12 cellular contexts compared by ENCODE assay signal in the genomic region with DNA sequence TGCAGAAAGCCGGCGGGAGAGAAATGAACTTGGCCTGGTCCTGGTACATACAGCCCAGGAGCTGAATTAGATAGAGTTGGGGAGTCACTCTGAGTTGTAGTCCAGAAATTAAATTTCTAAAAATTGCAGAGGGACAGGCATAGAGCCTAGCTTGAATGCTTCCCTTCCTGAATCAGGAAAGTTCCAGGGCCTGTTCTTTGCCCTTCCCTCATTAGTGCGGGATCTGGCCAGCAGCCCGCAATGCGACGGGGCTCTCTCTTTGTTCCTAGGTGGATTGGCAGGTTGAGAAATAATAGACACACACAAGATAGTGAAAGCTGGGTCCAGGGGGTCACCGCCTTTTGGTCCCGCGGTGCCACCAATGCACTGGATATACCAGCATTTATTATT. TPM values are rescaled to one million over a fixed set of nuclear protein-coding genes. Genes with fewer than 3 reads are reported as not detected.
DNase-seq lines count a peak whose midpoint lies in the region; ATAC-seq and TF ChIP-seq lines count a peak whose summit lies in the region.
"Had no signal": no experiment of that assay in that cellular context is flagged by ENCODE, and none has a peak within 500 bp of the region (broad histone marks: within the 10 kb centered on the region; RNA-seq: fewer than 3 reads in every experiment).

No MANE protein-coding gene starts in this region.

- no peak for TF ChIP-seq CTCF in DND-41 (IDR thresholded peaks at IDR 0.05; ENCODE audit: borderline replicate concordance, extremely low read depth, low read length, poor library complexity, severe bottlenecking)

- H4K20me1 ChIP-seq in DND-41 (ENCODE audit: insufficient read depth, low read length) = no peaks in the 10 kb centered on the region

- peak overlapping the region; percentile 34; the same call in 1 of the 2 replicates for H3K9ac ChIP-seq in DND-41 (ENCODE audit: low read depth, low read length)

- no peaks in the 10 kb centered on the region for H3K36me3 Mint-ChIP-seq in activated CD4-positive, alpha-beta T cell treated with anti-CD3 and anti-CD28 coated beads, Interleukin-2, amount 10 ng/mL, durations not matched to agents 24 days and 14 days (ENCODE audit: low read depth)
- no peaks in the 10 kb centered on the region for H3K36me3 Mint-ChIP-seq in activated T-helper 17 cell treated with anti-CD3 and anti-CD28 coated beads, Interleukin-2, amount 50 U/mL, for 72 hours (ENCODE audit: low read depth)

- H3K4me1 Mint-ChIP-seq in activated CD4-positive, alpha-beta T cell treated with anti-CD3 and anti-CD28 coated beads, Interleukin-2, amount 10 ng/mL, durations not matched to agents 24 days and 14 days = peaks cover 44% of the 10 kb centered on the region
- H3K4me1 Mint-ChIP-seq in activated T-helper 17 cell treated with anti-CD3 and anti-CD28 coated beads, Interleukin-2, amount 50 U/mL, for 72 hours = peaks cover 13% of the 10 kb centered on the region

- peaks cover 4% of the 10 kb centered on the region for H3K27me3 Mint-ChIP-seq in activated CD4-positive, alpha-beta T cell treated with anti-CD3 and anti-CD28 coated beads, Interleukin-2, amount 10 ng/mL, durations not matched to agents 24 days and 14 days
- no peaks in the 10 kb centered on the region for H3K27me3 Mint-ChIP-seq in activated T-helper 17 cell treated with anti-CD3 and anti-CD28 coated beads, Interleukin-2, amount 50 U/mL, for 72 hours

- H3K27me3 ChIP-seq in DND-41 (ENCODE audit: insufficient read depth, low read length, poor library complexity) (no peaks in the 10 kb centered on the region), neuron (ENCODE audit: insufficient read depth, low read length) (no peaks in the 10 kb centered on the region)
- H3K27me3 ChIP-seq: neutrophil, SJSA1, vagina had no signal

- H2AFZ ChIP-seq in DND-41 (ENCODE audit: low read depth, low read length) (peak overlapping the region; percentile 64), neuron (ENCODE audit: low read depth, low read length) (peak overlapping the region; percentile 42)

- no peak for DNase-seq in activated CD4-positive, alpha-beta T cell treated with anti-CD3 and anti-CD28 coated beads, Interleukin-2, amount 10 ng/mL, durations not matched to agents 24 days and 14 days
- DNase-seq in activated CD4-positive, alpha-beta T cell treated with anti-CD3 and anti-CD28 coated beads, Interleukin-2, amount 50 U/mL, for 4 hours = no peak
- no peak for DNase-seq in DND-41
- DNase-seq in activated CD4-positive, CD25-positive, alpha-beta regulatory T cell treated with anti-CD3 and anti-CD28 coated beads, Interleukin-2, amount 50 U/mL, for 72 hours = no peak

- H3K4me1 ChIP-seq in DND-41 (ENCODE audit: insufficient read depth, low read length) (peaks cover 30% of the 10 kb centered on the region), neuron (ENCODE audit: insufficient read depth, low read length) (peaks cover 11% of the 10 kb centered on the region)
- H3K4me1 ChIP-seq: vagina had no signal

- ATAC-seq in DND-41 (ENCODE audit: insufficient read depth, low read depth) = no peak
- no peak for ATAC-seq in activated T-helper 17 cell treated with anti-CD3 and anti-CD28 coated beads, Interleukin-2, amount 50 U/mL, for 72 hours (replicated peaks)
- ATAC-seq in HG02759 (IDR thresholded peaks at IDR 0.05; ENCODE audit: unreplicated experiment) = no peak
- no peak for ATAC-seq in GM18861 (IDR thresholded peaks at IDR 0.05; ENCODE audit: unreplicated experiment)

- no peaks in the 10 kb centered on the region for H3K9me3 Mint-ChIP-seq in activated CD4-positive, alpha-beta T cell treated with anti-CD3 and anti-CD28 coated beads, Interleukin-2, amount 10 ng/mL, durations not matched to agents 24 days and 14 days
- H3K9me3 Mint-ChIP-seq in activated T-helper 17 cell treated with anti-CD3 and anti-CD28 coated beads, Interleukin-2, amount 50 U/mL, for 72 hours = no peaks in the 10 kb centered on the region
- H3K9me3 Mint-ChIP-seq: effector memory CD8-positive, alpha-beta T cell had no signal

- H3K27ac ChIP-seq in DND-41 (ENCODE audit: low read length) = no peak overlapping the region
- H3K27ac ChIP-seq: neutrophil, SJSA1, vagina had no signal

- peak overlapping the region; percentile 42 for H3K27ac Mint-ChIP-seq in activated CD4-positive, alpha-beta T cell treated with anti-CD3 and anti-CD28 coated beads, Interleukin-2, amount 10 ng/mL, durations not matched to agents 24 days and 14 days
- H3K27ac Mint-ChIP-seq in activated T-helper 17 cell treated with anti-CD3 and anti-CD28 coated beads, Interleukin-2, amount 50 U/mL, for 72 hours = peak overlapping the region; percentile 74

- H3K4me3 Mint-ChIP-seq in activated CD4-positive, alpha-beta T cell treated with anti-CD3 and anti-CD28 coated beads, Interleukin-2, amount 10 ng/mL, durations not matched to agents 24 days and 14 days = no peak overlapping the region
- no peak overlapping the region for H3K4me3 Mint-ChIP-seq in activated T-helper 17 cell treated with anti-CD3 and anti-CD28 coated beads, Interleukin-2, amount 50 U/mL, for 72 hours

- H3K9me3 ChIP-seq in DND-41 (ENCODE audit: insufficient read depth, low read length, severe bottlenecking) (no peaks in the 10 kb centered on the region), neuron (ENCODE audit: low read length) (no peaks in the 10 kb centered on the region)
- H3K9me3 ChIP-seq: neutrophil, SJSA1, vagina had no signal

- H3K4me3 ChIP-seq in DND-41 (ENCODE audit: low read depth in 1 of 2, low read length in 2 of 2) (no peak overlapping the region), neuron (ENCODE audit: low read length) (peak overlapping the region; percentile 38)
- H3K4me3 ChIP-seq: SJSA1, vagina had no signal

- H3K36me3 ChIP-seq in DND-41 (ENCODE audit: insufficient read depth, low read length) (no peaks in the 10 kb centered on the region), neuron (ENCODE audit: insufficient read depth, low read length) (no peaks in the 10 kb centered on the region)
- H3K36me3 ChIP-seq: neutrophil, SJSA1, vagina had no signal

- intact Hi-C loops in activated CD4-positive, alpha-beta T cell treated with anti-CD3 and anti-CD28 coated beads, Interleukin-2, amount 10 ng/mL, durations not matched to agents 24 days and 14 days (cut with micrococcal nuclease) = loop anchor here (1.0 to 10.0 kb wide), 9 partner anchors 34 to 542 kb away; a partner anchor contains a TSS

- no peaks in the 10 kb centered on the region for H3K79me2 ChIP-seq in DND-41 (ENCODE audit: insufficient read depth, low read length)

- H3K4me2 ChIP-seq in DND-41 (ENCODE audit: insufficient read depth, low read length) = no peak overlapping the region

RNA-seq across cellular contexts. Expression of a gene that starts 34.0 kb away (rescaled TPM):
- total RNA-seq in activated CD4-positive, alpha-beta T cell treated with anti-CD3 and anti-CD28 coated beads, Interleukin-2, amount 10 ng/mL, durations not matched to agents 24 days and 14 days = 23.1 and 26.4 TPM in 2 replicates
- total RNA-seq in activated T-helper 17 cell treated with anti-CD3 and anti-CD28 coated beads, Interleukin-2, amount 50 U/mL, for 72 hours = 10 to 100 TPM; 16.1 to 16.6 TPM

RNA-seq across cellular contexts. Expression of a gene that starts 34.1 kb away (rescaled TPM):
- 23.6 and 27.3 TPM in 2 replicates for total RNA-seq in activated CD4-positive, alpha-beta T cell treated with anti-CD3 and anti-CD28 coated beads, Interleukin-2, amount 10 ng/mL, durations not matched to agents 24 days and 14 days
- total RNA-seq in activated T-helper 17 cell treated with anti-CD3 and anti-CD28 coated beads, Interleukin-2, amount 50 U/mL, for 72 hours = 10 to 100 TPM; 23.2 to 25.0 TPM
